2 cellular contexts compared by ENCODE assay signal in the genomic region with DNA sequence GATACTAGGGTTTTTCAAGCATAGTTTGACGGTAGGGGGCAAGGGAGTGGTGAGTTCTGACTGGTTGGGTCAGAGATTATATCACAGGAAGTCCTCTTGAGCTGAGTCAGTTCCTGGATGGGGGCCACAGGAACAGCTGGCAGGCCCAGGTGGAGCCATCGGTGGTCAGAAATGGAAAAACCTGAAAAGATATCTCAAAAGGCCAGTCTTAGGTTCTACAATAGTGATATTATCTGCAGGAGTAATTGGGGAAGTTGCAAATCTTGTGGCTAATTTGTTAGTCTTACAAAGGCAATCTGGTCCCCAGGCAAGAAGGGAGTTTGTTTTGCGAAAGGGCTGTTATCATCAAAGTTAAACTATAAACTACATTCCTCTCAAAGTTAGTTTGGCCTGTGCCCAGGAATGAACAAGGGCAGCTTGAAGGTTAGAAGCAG.
TF ChIP-seq lines count a peak whose summit lies in the region.

No MANE protein-coding gene starts in this region.

TF ChIP-seq in SK-N-SH, 30 proteins besides CTCF, POLR2A, EP300 and RAD21 (continued from another document):
- TF ChIP-seq, protein P1, sequence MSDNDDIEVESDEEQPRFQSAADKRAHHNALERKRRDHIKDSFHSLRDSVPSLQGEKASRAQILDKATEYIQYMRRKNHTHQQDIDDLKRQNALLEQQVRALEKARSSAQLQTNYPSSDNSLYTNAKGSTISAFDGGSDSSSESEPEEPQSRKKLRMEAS (IDR thresholded peaks at IDR 0.05; ENCODE audit: low read depth): no peak
TF ChIP-seq in SK-N-SH: peak in this region for 1.

TF ChIP-seq in SK-N-SH treated with all-trans-retinoic acid at 6 μM for 48 hours, 23 proteins besides CTCF, POLR2A, EP300 and RAD21 (continued from another document):
- TF ChIP-seq, protein P2, sequence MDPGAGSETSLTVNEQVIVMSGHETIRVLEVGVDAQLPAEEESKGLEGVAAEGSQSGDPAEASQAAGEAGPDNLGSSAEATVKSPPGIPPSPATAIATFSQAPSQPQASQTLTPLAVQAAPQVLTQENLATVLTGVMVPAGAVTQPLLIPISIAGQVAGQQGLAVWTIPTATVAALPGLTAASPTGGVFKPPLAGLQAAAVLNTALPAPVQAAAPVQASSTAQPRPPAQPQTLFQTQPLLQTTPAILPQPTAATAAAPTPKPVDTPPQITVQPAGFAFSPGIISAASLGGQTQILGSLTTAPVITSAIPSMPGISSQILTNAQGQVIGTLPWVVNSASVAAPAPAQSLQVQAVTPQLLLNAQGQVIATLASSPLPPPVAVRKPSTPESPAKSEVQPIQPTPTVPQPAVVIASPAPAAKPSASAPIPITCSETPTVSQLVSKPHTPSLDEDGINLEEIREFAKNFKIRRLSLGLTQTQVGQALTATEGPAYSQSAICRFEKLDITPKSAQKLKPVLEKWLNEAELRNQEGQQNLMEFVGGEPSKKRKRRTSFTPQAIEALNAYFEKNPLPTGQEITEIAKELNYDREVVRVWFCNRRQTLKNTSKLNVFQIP (CRISPR knock-in tag; IDR thresholded peaks at IDR 0.05; ENCODE audit: borderline replicate concordance, low read depth): no peak
- TF ChIP-seq ISL1 (CRISPR knock-in tag; IDR thresholded peaks at IDR 0.05) (no peak), SNAI2 (CRISPR knock-in tag; IDR thresholded peaks at IDR 0.05) (no peak), ARNTL (CRISPR knock-in tag; IDR thresholded peaks at IDR 0.05; ENCODE audit: borderline replicate concordance, low read depth) (no peak)
